In genomic region chr21:41479686-41480085, GRCh38 we compare ENCODE assay signal across 24 cellular contexts. TPM values are rescaled to one million over a fixed set of nuclear protein-coding genes. Genes with fewer than 3 reads are reported as not detected.
A peak's percentile ranks its signal among the peaks of the same experiment; 100 is the strongest.
DNase-seq lines count a peak whose midpoint lies in the region; ATAC-seq and TF ChIP-seq lines count a peak whose summit lies in the region.
"Had no signal": no experiment of that assay in that cellular context is flagged by ENCODE, and none has a peak within 500 bp of the region (broad histone marks: within the 10 kb centered on the region; RNA-seq: fewer than 3 reads in every experiment).

No MANE protein-coding gene starts in this region.

- H3K27ac ChIP-seq in breast epithelium (peak overlapping the region; percentile 58 to 59), mammary epithelial cell (ENCODE audit: insufficient read depth, low read depth, low read length) (no peak overlapping the region), left lung (peak overlapping the region; percentile 14 to 44), spleen (no peak overlapping the region)

- H3K9me3 ChIP-seq in breast epithelium (no peaks in the 10 kb centered on the region), mammary epithelial cell (replicated peaks; ENCODE audit: insufficient read depth, low read length) (no peaks in the 10 kb centered on the region), left lung (no peaks in the 10 kb centered on the region), spleen (no peaks in the 10 kb centered on the region)

- intact Hi-C loops in breast epithelium (cut with DNase I; ENCODE audit: low total_unique reads) (no loop called here), mammary epithelial cell (cut with micrococcal nuclease) (no loop called here), left lung (cut with DNase I) (no loop called here), spleen (cut with DNase I; ENCODE audit: low total_unique reads) (no loop called here)

- no peaks in the 10 kb centered on the region for H4K20me1 ChIP-seq in mammary epithelial cell (ENCODE audit: insufficient read depth, low read length)

- TF ChIP-seq POLR2A in breast epithelium (IDR thresholded peaks at IDR 0.05) (no peak), spleen (IDR thresholded peaks at IDR 0.05) (no peak)

- no peaks in the 10 kb centered on the region for H3K79me2 ChIP-seq in mammary epithelial cell (ENCODE audit: insufficient read depth, low read length)

- no peak overlapping the region for H3K9ac ChIP-seq in mammary epithelial cell (ENCODE audit: insufficient read depth, low read length)

- H3K36me3 ChIP-seq in breast epithelium: no peaks in the 10 kb centered on the region
- no peaks in the 10 kb centered on the region for H3K36me3 ChIP-seq in mammary epithelial cell (ENCODE audit: insufficient read depth, low read length)
- H3K36me3 ChIP-seq in left lung: no peaks in the 10 kb centered on the region
- H3K36me3 ChIP-seq in spleen: no peaks in the 10 kb centered on the region

- no peak for DNase-seq in breast epithelium (ENCODE audit: low spot score in 2 of 2)
- no peak for DNase-seq in mammary epithelial cell
- no peak for DNase-seq in left lung
- peak; percentile 33 for DNase-seq in spleen
- DNase-seq in NCI-H2081 (lab: John Stamatoyannopoulos, UW): no peak
- no peak for DNase-seq in activated CD4-positive, alpha-beta T cell treated with anti-CD3 and anti-CD28 coated beads, Interleukin-2, amount 50 U/mL, for 1 hour
- DNase-seq: 8988T, DMS79 treated with DMSO at 0.1 percent for 48 hours, Karpas-422, NCI-H1417 treated with DMSO at 0.1 percent for 48 hours, NCI-H1930, NCI-H2171, NCI-H510A, NCI-H748 treated with DMSO at 0.1 percent for 48 hours, RPMI8226, SHP77 treated with DMSO at 0.1 percent for 48 hours had no signal

- CTCF ChIA-PET in mammary epithelial cell (lab: Charles Lee; ENCODE audit: low non-redundant PET): no interaction called here

- H3K27me3 ChIP-seq in breast epithelium (no peaks in the 10 kb centered on the region), mammary epithelial cell (ENCODE audit: insufficient read depth, low read length) (no peaks in the 10 kb centered on the region), left lung (peaks cover 0 to 5% of the 10 kb centered on the region in 2 donors), spleen (replicated peaks in 1 of 7) (peaks cover 0 to 36% (median 0%) of the 10 kb centered on the region in 7 donors)

- 100% methylated on average over 4 of the region's 8 CpGs for WGBS in mammary epithelial cell (ENCODE audit: low coverage, missing lambda C conversion rate)
- WGBS in spleen, 5 donors: 58 to 71% (median 68%) methylated on average over 8 of the region's 8 CpGs

- H3K4me3 ChIP-seq in breast epithelium (no peak overlapping the region), mammary epithelial cell (replicated peaks in 1 of 3; ENCODE audit: insufficient read depth in 1 of 3, low read depth in 2 of 3, low read length in 3 of 3) (no peak overlapping the region), left lung (no peak overlapping the region), spleen (no peak overlapping the region)

- no TSS peak for BruUV-seq in mammary epithelial cell (replicated peaks; lab: Mats Ljungman, UMichigan)

- no peak for ATAC-seq in left lung
- no peak for ATAC-seq in GM19467 (IDR thresholded peaks at IDR 0.05; ENCODE audit: unreplicated experiment)
- ATAC-seq in GM18909 (IDR thresholded peaks at IDR 0.05; ENCODE audit: poor library complexity, unreplicated experiment): no peak
- ATAC-seq: HCT116 had no signal

- H3K4me2 ChIP-seq in mammary epithelial cell (ENCODE audit: insufficient read depth, low read depth, low read length): no peak overlapping the region

- TF ChIP-seq CTCF in breast epithelium (IDR thresholded peaks at IDR 0.05): no peak
- TF ChIP-seq CTCF in mammary epithelial cell (conservative IDR thresholded peaks at IDR 0.05 in 1 of 2, IDR thresholded peaks at IDR 0.05 in 1 of 2; ENCODE audit: extremely low read depth in 1 of 2, insufficient read depth in 1 of 2, low read depth in 1 of 2, low read length in 2 of 2): no peak
- TF ChIP-seq CTCF in left lung (IDR thresholded peaks at IDR 0.05): no peak
- TF ChIP-seq CTCF in spleen (IDR thresholded peaks at IDR 0.05 in 8 of 11, conservative IDR thresholded peaks at IDR 0.05 in 3 of 11): no peak

- H3K4me1 ChIP-seq in breast epithelium: peaks cover 0 to 17% of the 10 kb centered on the region in 2 donors
- peaks cover 11% of the 10 kb centered on the region for H3K4me1 ChIP-seq in mammary epithelial cell (ENCODE audit: insufficient read depth, low read length)
- H3K4me1 ChIP-seq in left lung: peaks cover 10 to 23% of the 10 kb centered on the region in 2 donors
- no peaks in the 10 kb centered on the region for H3K4me1 ChIP-seq in spleen

- dilution Hi-C loops in mammary epithelial cell (cut with HindIII; ENCODE audit: low sequenced_read_pairs): no loop called here

- no peak overlapping the region for H2AFZ ChIP-seq in mammary epithelial cell (ENCODE audit: low read depth, low read length)

- in situ Hi-C loops in mammary epithelial cell (cut with MboI; ENCODE audit: low sequenced_read_pairs in 2 of 2): no loop called here

RNA-seq across cellular contexts. Expression of gene TMPRSS2, which starts 28.3 kb away (rescaled TPM):
- total RNA-seq in breast epithelium (10 to 100 TPM in 2 of 3 donors, not detected in 1; 32.1 to 56.6 TPM), mammary epithelial cell (under 1 TPM in 1 of 2 donors, not detected in 1; 0.83 TPM), left lung (100 to 1,000 TPM in 1 of 2 donors, 10 to 100 TPM in 1; 56.8 to 137 TPM), spleen (under 1 TPM in 2 of 7 donors, not detected in 5; 0.10 to 0.25 TPM)
- polyA plus RNA-seq in mammary epithelial cell (not detected), spleen (under 1 TPM; 0.06 to 0.13 (median 0.07) TPM)
- polyA minus RNA-seq in mammary epithelial cell: not detected
- total RNA-seq: G401, MCF 10A had no signal
- polyA plus RNA-seq: AG04450, CD14-positive monocyte, IgD-negative memory B cell had no signal

RNA-seq across cellular contexts. Expression of gene MX1, which starts 53.6 kb away (rescaled TPM):
- total RNA-seq in breast epithelium (10 to 100 TPM; 13.4 to 23.1 (median 21.8) TPM), mammary epithelial cell (10 to 100 TPM in 1 of 2 donors, 1 to 10 TPM in 1; 5.3 to 10.8 TPM), left lung (10 to 100 TPM; 59.8 to 66.3 TPM), spleen (100 to 1,000 TPM in 5 of 7 donors, 10 to 100 TPM in 2; 67.4 to 148 (median 118) TPM)
- polyA plus RNA-seq in mammary epithelial cell (1.1 TPM), spleen (10 to 100 TPM; 32.8 to 56.5 (median 36.3) TPM)
- polyA minus RNA-seq in mammary epithelial cell: 4.4 TPM
- total RNA-seq: G401 had no signal

Comparison
In these comparisons a context has a peak if more than half of its experiments do, and no peak if none do; other contexts are left out.
1. H3K27ac ChIP-seq: peak in breast epithelium (2 of 2) and left lung (2 of 2); none in mammary epithelial cell (single experiment) and spleen (0 of 8).